29 cellular contexts compared by ENCODE assay signal in genomic region chr2:236823976-236824375, GRCh38.
DNase-seq lines count a peak whose midpoint lies in the region; FAIRE-seq and TF ChIP-seq lines count a peak whose summit lies in the region.
"Had no signal": no experiment of that assay in that cellular context is flagged by ENCODE, and none has a peak within 500 bp of the region (broad histone marks: within the 10 kb centered on the region; RNA-seq: fewer than 3 reads in every experiment).

No MANE protein-coding gene starts in this region.

- no peaks in the 10 kb centered on the region for H3K36me3 ChIP-seq in HUES48 (ENCODE audit: control insufficient read depth, insufficient read depth, low read length)
- no peaks in the 10 kb centered on the region for H3K36me3 ChIP-seq in bronchial epithelial cell (ENCODE audit: control insufficient read depth, insufficient read depth, low read length)
- H3K36me3 ChIP-seq: BLaER1 treated with 17β-estradiol and CSF1 and Interleukin-3, amounts not matched to agents 10 nM and 100 nM; cardiac muscle cell; lower lobe of right lung; ovary; upper lobe of right lung had no signal

- H3K36me3 Mint-ChIP-seq in neural crest cell (ENCODE audit: low read depth), result no peaks in the 10 kb centered on the region
- H3K36me3 Mint-ChIP-seq: naive thymus-derived CD8-positive, alpha-beta T cell; stimulated activated effector memory CD8-positive, alpha-beta T cell treated with anti-CD3 and anti-CD28 coated beads, Interleukin-12 subunit alpha, Interleukin-12 subunit beta, amount 100 ng/mL, for 72 hours had no signal

- H3K4me1 ChIP-seq in HUES48 (ENCODE audit: control insufficient read depth, insufficient read depth, low read length), result peaks cover 55% of the 10 kb centered on the region

- H3K9ac ChIP-seq in HUES48 (ENCODE audit: low read depth, low read length), result no peak overlapping the region
- H3K9ac ChIP-seq: BLaER1 treated with 17β-estradiol and CSF1 and Interleukin-3, amounts not matched to agents 10 nM and 100 nM had no signal

- no peaks in the 10 kb centered on the region for H3K27me3 Mint-ChIP-seq in neural crest cell (ENCODE audit: low read depth)

- H3K4me3 Mint-ChIP-seq in neural crest cell, result no peak overlapping the region
- H3K4me3 Mint-ChIP-seq: effector memory CD8-positive, alpha-beta T cell; HFFc6; naive thymus-derived CD8-positive, alpha-beta T cell; stimulated activated effector memory CD8-positive, alpha-beta T cell treated with anti-CD3 and anti-CD28 coated beads, Interleukin-12 subunit alpha, Interleukin-12 subunit beta, amount 100 ng/mL, for 72 hours; T-helper 2 cell treated with Interferon-gamma antibody and Interleukin-4, amounts not matched to agents 5 μg/mL and 100 μg/mL, for 36 hours had no signal

- peak overlapping the region; percentile 46 for H3K27ac ChIP-seq in HUES48 (ENCODE audit: low read depth, low read length)
- H3K27ac ChIP-seq: BLaER1 treated with 17β-estradiol and CSF1 and Interleukin-3, amounts not matched to agents 10 nM and 100 nM; cardiac muscle cell; lower lobe of right lung; ovary; upper lobe of right lung had no signal

- H3K9me3 Mint-ChIP-seq in neural crest cell, result peaks cover 8% of the 10 kb centered on the region
- H3K9me3 Mint-ChIP-seq: effector memory CD8-positive, alpha-beta T cell; stimulated activated effector memory CD8-positive, alpha-beta T cell treated with anti-CD3 and anti-CD28 coated beads, Interleukin-12 subunit alpha, Interleukin-12 subunit beta, amount 100 ng/mL, for 72 hours; T-helper 2 cell treated with Interferon-gamma antibody and Interleukin-4, amounts not matched to agents 5 μg/mL and 100 μg/mL, for 36 hours had no signal

- no peak for FAIRE-seq in bronchial epithelial cell (lab: Jason Lieb, UNC)
- FAIRE-seq: frontal cortex, H1 had no signal

- H3K9me3 ChIP-seq in HUES48 (ENCODE audit: control insufficient read depth, insufficient read depth, low read length), result no peaks in the 10 kb centered on the region
- H3K9me3 ChIP-seq: lower lobe of right lung, ovary, upper lobe of right lung had no signal

- TF ChIP-seq CTCF in bronchial epithelial cell (IDR thresholded peaks at IDR 0.05; ENCODE audit: insufficient read depth, low read length, severe bottlenecking), result no peak
- TF ChIP-seq CTCF in neural crest cell (conservative IDR thresholded peaks at IDR 0.05), result no peak

- H3K27me3 ChIP-seq in HUES48 (ENCODE audit: control insufficient read depth, insufficient read depth, low read length) (no peaks in the 10 kb centered on the region), bronchial epithelial cell (ENCODE audit: control insufficient read depth, insufficient read depth, low read length) (no peaks in the 10 kb centered on the region)
- H3K27me3 ChIP-seq: BLaER1 treated with 17β-estradiol and CSF1 and Interleukin-3, amounts not matched to agents 10 nM and 100 nM; cardiac muscle cell; ovary; upper lobe of right lung had no signal

- H3K4me3 ChIP-seq in HUES48 (ENCODE audit: low read depth, low read length) (no peak overlapping the region), bronchial epithelial cell (ENCODE audit: low read depth, low read length) (no peak overlapping the region)
- H3K4me3 ChIP-seq: BLaER1 treated with 17β-estradiol and CSF1 and Interleukin-3, amounts not matched to agents 10 nM and 100 nM; cardiac muscle cell; lower lobe of right lung; ovary; upper lobe of right lung had no signal

- H3K4me1 Mint-ChIP-seq in neural crest cell, result peaks cover 54% of the 10 kb centered on the region
- H3K4me1 Mint-ChIP-seq: stimulated activated effector memory CD8-positive, alpha-beta T cell treated with anti-CD3 and anti-CD28 coated beads, Interleukin-12 subunit alpha, Interleukin-12 subunit beta, amount 100 ng/mL, for 72 hours had no signal

- peak overlapping the region; percentile 47 for H3K27ac Mint-ChIP-seq in neural crest cell (ENCODE audit: unreplicated experiment)
- H3K27ac Mint-ChIP-seq: activated naive CD4-positive, alpha-beta T cell treated with anti-CD3 and anti-CD28 coated beads, Interleukin-2, amount 50 U/mL, for 72 hours; HFFc6; naive thymus-derived CD8-positive, alpha-beta T cell; stimulated activated effector memory CD8-positive, alpha-beta T cell treated with anti-CD3 and anti-CD28 coated beads, Interleukin-12 subunit alpha, Interleukin-12 subunit beta, amount 100 ng/mL, for 72 hours; T-helper 2 cell treated with Interferon-gamma antibody and Interleukin-4, amounts not matched to agents 5 μg/mL and 100 μg/mL, for 36 hours had no signal

- DNase-seq in DMS53 treated with DMSO at 0.1 percent for 48 hours (lab: John Stamatoyannopoulos, UW; ENCODE audit: unreplicated experiment), result peak; percentile 29
- peak; percentile 77 for DNase-seq in bronchial epithelial cell (ENCODE audit: low read depth)
- DNase-seq in neural crest cell (ENCODE audit: low read depth, low spot score), result no peak
- DNase-seq in NCI-H2081 treated with DMSO at 0.1 percent for 48 hours (lab: John Stamatoyannopoulos, UW), result no peak
- DNase-seq in NCI-H446 (lab: John Stamatoyannopoulos, UW), result no peak
- DNase-seq in T-helper 1 cell, result no peak
- DNase-seq: activated CD4-positive, alpha-beta T cell treated with anti-CD3 and anti-CD28 coated beads for 4 hours; activated CD8-positive, alpha-beta memory T cell treated with anti-CD3 and anti-CD28 coated beads for 24 hours; activated effector memory CD4-positive, alpha-beta T cell treated with Interleukin-2 at 50 U/mL for 16 hours; activated T-cell treated with anti-CD3 and anti-CD28 coated beads for 4 hours; anterior cingulate cortex; cortex of kidney; effector memory CD8-positive, alpha-beta T cell; HFFc6; lower lobe of right lung; naive thymus-derived CD8-positive, alpha-beta T cell; NCI-H1048; ovary; retina; Right ventricle myocardium superior; upper lobe of right lung had no signal

Comparison
In these comparisons a context has a peak if more than half of its experiments do, and no peak if none do; other contexts are left out.
1. DNase-seq: peak in DMS53 treated with DMSO at 0.1 percent for 48 hours (single experiment) and bronchial epithelial cell (single experiment); none in neural crest cell (single experiment), NCI-H2081 treated with DMSO at 0.1 percent for 48 hours (single experiment), NCI-H446 (0 of 2) and T-helper 1 cell (0 of 5).